ENCODE assay signal across 8 cellular contexts in the genomic region with DNA sequence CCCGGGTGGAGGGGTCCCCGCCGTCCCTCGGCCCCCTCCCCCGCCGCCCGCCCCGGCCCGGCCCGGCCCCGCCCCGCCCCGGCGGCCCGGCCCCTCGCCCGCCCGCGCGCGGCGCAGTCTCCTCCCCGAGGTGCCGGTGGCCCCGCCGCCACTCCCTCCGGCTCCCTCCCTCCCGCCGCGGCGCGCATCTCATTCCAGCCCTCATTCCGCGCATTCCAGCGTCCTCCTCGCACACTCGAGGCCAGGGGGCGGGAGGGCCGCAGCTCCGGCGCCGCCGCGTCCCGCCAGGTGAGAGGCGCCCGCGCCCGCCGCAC.
DNase-seq lines count a peak whose midpoint lies in the region; TF ChIP-seq lines count a peak whose summit lies in the region.

Gene TEAD4 (plus strand): TSS at position 204 of the 314 bp plus-strand sequence.

- H3K27ac Mint-ChIP-seq in nephron = peak within 1 kb of the TSS; percentile 58 to 88 (median 87)

- no peaks in the 10 kb centered on the region for H3K36me3 ChIP-seq in KMS-11 (ENCODE audit: insufficient read depth)

- peaks cover 16% of the 10 kb centered on the region for H3K79me2 ChIP-seq in KMS-11 (ENCODE audit: insufficient read depth, low read depth)

- peak within 1 kb of the TSS; percentile 42; the same call in 1 of the 2 replicates for H3K27ac ChIP-seq in KMS-11

- H4K20me1 ChIP-seq in KMS-11 (ENCODE audit: insufficient read depth) = no peaks in the 10 kb centered on the region

- H2AFZ ChIP-seq in KMS-11 (ENCODE audit: low read depth) = peak within 1 kb of the TSS; percentile 92

- no peaks in the 10 kb centered on the region for H3K27me3 ChIP-seq in KMS-11 (ENCODE audit: insufficient read depth, low read depth)

- peak within 1 kb of the TSS; percentile 90 to 95 (median 92) for H3K4me3 Mint-ChIP-seq in nephron

- H3K9me3 Mint-ChIP-seq in nephron = no peaks in the 10 kb centered on the region

- peaks cover 17% of the 10 kb centered on the region for H3K4me1 ChIP-seq in KMS-11 (ENCODE audit: low read depth, poor library complexity, severe bottlenecking)

- H3K27me3 Mint-ChIP-seq in nephron (ENCODE audit: low read depth) = peaks cover 40% of the 10 kb centered on the region

- peak within 1 kb of the TSS; percentile 78 for H3K9ac ChIP-seq in KMS-11

- H3K36me3 Mint-ChIP-seq in nephron (ENCODE audit: low read depth) = no peaks in the 10 kb centered on the region

- H3K4me2 ChIP-seq in KMS-11 = peak within 1 kb of the TSS; percentile 96

- DNase-seq in ELR (ENCODE audit: low read depth) (peak; percentile 90), fibroblast of peridontal ligament (ENCODE audit: extremely low read depth) (peak; percentile 54), middle frontal gyrus (ENCODE audit: extremely low spot score, low spot score) (no peak), AML-193 (lab: John Stamatoyannopoulos, UW) (no peak), DMS153 (lab: John Stamatoyannopoulos, UW) (no peak)

- TF ChIP-seq CTCF in KMS-11 (conservative IDR thresholded peaks at IDR 0.05; ENCODE audit: low read depth, low read length) (no peak), WI38 (IDR thresholded peaks at IDR 0.05; ENCODE audit: low read depth, low read length) (no peak), nephron (IDR thresholded peaks at IDR 0.05; ENCODE audit: unreplicated experiment in 3 of 3) (no peak)

- H3K4me3 ChIP-seq in KMS-11 (IDR thresholded peaks at IDR 0.05; ENCODE audit: insufficient read depth, low read depth, low read length) (no peak within 1 kb of the TSS), WI38 (ENCODE audit: low read depth, low read length) (peak within 1 kb of the TSS; percentile 65)

- peaks cover 36% of the 10 kb centered on the region for H3K4me1 Mint-ChIP-seq in nephron

Comparison
In these comparisons a context has a peak if more than half of its experiments do, and no peak if none do; other contexts are left out.
1. DNase-seq: peak in ELR (single experiment) and fibroblast of peridontal ligament (single experiment); none in middle frontal gyrus (single experiment), AML-193 (0 of 2) and DMS153 (single experiment).